ENCODE assay signal across 16 cellular contexts in genomic region chr5:180289966-180290365, GRCh38. TPM values are rescaled to one million over a fixed set of nuclear protein-coding genes. Genes with fewer than 3 reads are reported as not detected.
DNase-seq lines count a peak whose midpoint lies in the region; ATAC-seq, FAIRE-seq and TF ChIP-seq lines count a peak whose summit lies in the region.
"Had no signal": no experiment of that assay in that cellular context is flagged by ENCODE, and none has a peak within 500 bp of the region (broad histone marks: within the 10 kb centered on the region; RNA-seq: fewer than 3 reads in every experiment).

No MANE protein-coding gene starts in this region.

- FAIRE-seq in GM12892 (lab: Jason Lieb, UNC): no peak
- FAIRE-seq: RCC 7860 had no signal

- H3K79me2 ChIP-seq in SU-DHL-6 (ENCODE audit: insufficient read depth, low read length): peaks cover 57% of the 10 kb centered on the region

- H3K27ac ChIP-seq in SU-DHL-6 (ENCODE audit: low read depth, low read length): no peak overlapping the region
- H3K27ac ChIP-seq: upper lobe of right lung had no signal

- no peaks in the 10 kb centered on the region for H3K9me3 ChIP-seq in SU-DHL-6 (ENCODE audit: insufficient read depth, low read length)
- H3K9me3 ChIP-seq: upper lobe of right lung had no signal

- no peak for TF ChIP-seq POLR2A in GM12892 (IDR thresholded peaks at IDR 0.05; ENCODE audit: low read depth, low read length)

- H3K27me3 Mint-ChIP-seq in activated T-cell treated with anti-CD3 and anti-CD28 coated beads, Interleukin-2, amount 50 U/mL, for 24 hours: no peaks in the 10 kb centered on the region
- peaks cover 9% of the 10 kb centered on the region for H3K27me3 Mint-ChIP-seq in glutamatergic neuron (ENCODE audit: unreplicated experiment)

- H3F3A ChIP-seq in SU-DHL-6 (ENCODE audit: insufficient read depth): peaks cover 7% of the 10 kb centered on the region

- H4K20me1 ChIP-seq in SU-DHL-6 (ENCODE audit: low read depth, low read length): peaks cover 9% of the 10 kb centered on the region; the same call in 1 of the 2 replicates

- peaks cover 35% of the 10 kb centered on the region for H3K36me3 Mint-ChIP-seq in activated T-cell treated with anti-CD3 and anti-CD28 coated beads, Interleukin-2, amount 50 U/mL, for 24 hours (ENCODE audit: low read depth)
- H3K36me3 Mint-ChIP-seq in glutamatergic neuron (ENCODE audit: unreplicated experiment): peaks cover 6% of the 10 kb centered on the region
- peaks cover 29% of the 10 kb centered on the region for H3K36me3 Mint-ChIP-seq in stimulated activated effector memory CD8-positive, alpha-beta T cell treated with anti-CD3 and anti-CD28 coated beads, Interleukin-12 subunit alpha, Interleukin-12 subunit beta, amount 100 ng/mL, for 72 hours

- no peak overlapping the region for H2AFZ ChIP-seq in SU-DHL-6 (ENCODE audit: low read depth, low read length, severe bottlenecking)

- H3K36me3 ChIP-seq in SU-DHL-6 (ENCODE audit: low read length): no peaks in the 10 kb centered on the region

- H3K9me3 Mint-ChIP-seq in activated T-cell treated with anti-CD3 and anti-CD28 coated beads, Interleukin-2, amount 50 U/mL, for 24 hours: no peaks in the 10 kb centered on the region
- peaks cover 18% of the 10 kb centered on the region for H3K9me3 Mint-ChIP-seq in glutamatergic neuron (ENCODE audit: unreplicated experiment)
- H3K9me3 Mint-ChIP-seq in stimulated activated effector memory CD8-positive, alpha-beta T cell treated with anti-CD3 and anti-CD28 coated beads, Interleukin-12 subunit alpha, Interleukin-12 subunit beta, amount 100 ng/mL, for 72 hours: no peaks in the 10 kb centered on the region

- H3K4me1 Mint-ChIP-seq in activated T-cell treated with anti-CD3 and anti-CD28 coated beads, Interleukin-2, amount 50 U/mL, for 24 hours (ENCODE audit: low read depth): peaks cover 51% of the 10 kb centered on the region
- peaks cover 22% of the 10 kb centered on the region for H3K4me1 Mint-ChIP-seq in glutamatergic neuron (ENCODE audit: low read depth, unreplicated experiment)
- peaks cover 43% of the 10 kb centered on the region for H3K4me1 Mint-ChIP-seq in stimulated activated effector memory CD8-positive, alpha-beta T cell treated with anti-CD3 and anti-CD28 coated beads, Interleukin-12 subunit alpha, Interleukin-12 subunit beta, amount 100 ng/mL, for 72 hours

- DNase-seq in activated T-cell treated with anti-CD3 and anti-CD28 coated beads, Interleukin-2, amount 50 U/mL, for 24 hours: no peak
- no peak for DNase-seq in activated T-cell treated with anti-CD3 and anti-CD28 coated beads, Interleukin-2, amount 50 U/mL, for 1 hour
- DNase-seq in glutamatergic neuron (no peak), NCI-H2107 treated with DMSO at 0.1 percent for 48 hours (lab: John Stamatoyannopoulos, UW; ENCODE audit: unreplicated experiment) (no peak), GM12892 (ENCODE audit: insufficient read length) (no peak)
- DNase-seq in stimulated activated effector memory CD8-positive, alpha-beta T cell treated with anti-CD3 and anti-CD28 coated beads, Interleukin-12 subunit alpha, Interleukin-12 subunit beta, amount 100 ng/mL, for 72 hours (ENCODE audit: low spot score in 2 of 2): no peak
- DNase-seq: activated CD8-positive, alpha-beta memory T cell treated with anti-CD3 and anti-CD28 coated beads, Interleukin-2, amount 50 U/mL, for 4 hours; anterior cingulate cortex; EL; NCI-H1048; NCI-H2227 treated with DMSO at 0.1 percent for 48 hours; stimulated activated CD4-positive, alpha-beta T cell treated with anti-CD3 and anti-CD28 coated beads, Interleukin-15, amount 100 ng/mL, for 24 hours; upper lobe of right lung had no signal

- no peaks in the 10 kb centered on the region for H3K27me3 ChIP-seq in SU-DHL-6 (ENCODE audit: low read length)
- H3K27me3 ChIP-seq: upper lobe of right lung had no signal

- peak overlapping the region; percentile 88 for H3K4me3 Mint-ChIP-seq in activated T-cell treated with anti-CD3 and anti-CD28 coated beads, Interleukin-2, amount 50 U/mL, for 24 hours
- H3K4me3 Mint-ChIP-seq in glutamatergic neuron (ENCODE audit: unreplicated experiment): peak overlapping the region; percentile 92
- peak overlapping the region; percentile 85 for H3K4me3 Mint-ChIP-seq in stimulated activated effector memory CD8-positive, alpha-beta T cell treated with anti-CD3 and anti-CD28 coated beads, Interleukin-12 subunit alpha, Interleukin-12 subunit beta, amount 100 ng/mL, for 72 hours

- no peak for ATAC-seq in stimulated activated effector memory CD8-positive, alpha-beta T cell treated with anti-CD3 and anti-CD28 coated beads, Interleukin-12 subunit alpha, Interleukin-12 subunit beta, amount 100 ng/mL, for 72 hours
- ATAC-seq in GM21786 (IDR thresholded peaks at IDR 0.05; ENCODE audit: unreplicated experiment): no peak
- ATAC-seq: upper lobe of right lung had no signal

- H3K4me3 ChIP-seq in SU-DHL-6 (ENCODE audit: insufficient read depth, low read length, poor library complexity, severe bottlenecking): no peak overlapping the region

- H3K9me2 ChIP-seq in SU-DHL-6 (replicated peaks; ENCODE audit: insufficient read depth, low read length): no peaks in the 10 kb centered on the region

- peak overlapping the region; percentile 72 for H3K4me2 ChIP-seq in SU-DHL-6 (ENCODE audit: low read depth, low read length, poor library complexity, severe bottlenecking)

- no peak overlapping the region for H3K27ac Mint-ChIP-seq in activated T-cell treated with anti-CD3 and anti-CD28 coated beads, Interleukin-2, amount 50 U/mL, for 24 hours
- no peak overlapping the region for H3K27ac Mint-ChIP-seq in glutamatergic neuron (ENCODE audit: unreplicated experiment)
- no peak overlapping the region for H3K27ac Mint-ChIP-seq in stimulated activated effector memory CD8-positive, alpha-beta T cell treated with anti-CD3 and anti-CD28 coated beads, Interleukin-12 subunit alpha, Interleukin-12 subunit beta, amount 100 ng/mL, for 72 hours

- TF ChIP-seq CTCF in SU-DHL-6 (IDR thresholded peaks at IDR 0.05; ENCODE audit: insufficient read depth, low read length, poor library complexity, severe bottlenecking) (no peak), glutamatergic neuron (IDR thresholded peaks at IDR 0.05; ENCODE audit: partially characterized antibody, unreplicated experiment) (no peak)

- no peak overlapping the region for H3K9ac ChIP-seq in SU-DHL-6 (ENCODE audit: low read length)

RNA-seq across cellular contexts. Expression of gene MAPK9, which starts 1.9 kb away (rescaled TPM):
- 47.4 TPM for total RNA-seq in glutamatergic neuron (ENCODE audit: unreplicated experiment)
- 24.1 TPM for polyA plus RNA-seq in GM12892 (2012; ENCODE audit: missing spikeins)
